In the genomic region with DNA sequence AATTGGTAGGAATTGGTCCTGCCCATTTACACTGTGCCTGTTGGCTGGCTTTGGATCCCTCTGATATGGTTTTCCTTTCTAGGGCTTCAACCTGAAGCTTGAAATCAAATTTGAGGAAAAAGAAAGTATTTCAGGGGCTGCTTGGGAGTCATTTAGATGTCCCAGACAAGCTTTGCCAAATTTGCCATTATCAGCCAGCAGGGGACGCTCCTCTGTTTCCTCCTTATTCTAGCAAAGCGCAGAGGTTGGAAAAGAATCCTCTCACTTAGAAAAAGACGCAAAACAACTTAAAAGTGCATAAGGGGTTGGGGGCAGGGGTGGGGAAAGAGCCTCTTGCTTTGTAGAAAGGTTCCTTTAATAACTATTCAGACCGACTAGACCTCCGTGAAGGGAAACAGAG, we compare ENCODE assay signal across 2 cellular contexts.
TF ChIP-seq lines count a peak whose summit lies in the region.

No MANE protein-coding gene starts in this region.

TF ChIP-seq in HepG2, 621 proteins besides CTCF, POLR2A, EP300 and RAD21:
- TF ChIP-seq, protein P1, sequence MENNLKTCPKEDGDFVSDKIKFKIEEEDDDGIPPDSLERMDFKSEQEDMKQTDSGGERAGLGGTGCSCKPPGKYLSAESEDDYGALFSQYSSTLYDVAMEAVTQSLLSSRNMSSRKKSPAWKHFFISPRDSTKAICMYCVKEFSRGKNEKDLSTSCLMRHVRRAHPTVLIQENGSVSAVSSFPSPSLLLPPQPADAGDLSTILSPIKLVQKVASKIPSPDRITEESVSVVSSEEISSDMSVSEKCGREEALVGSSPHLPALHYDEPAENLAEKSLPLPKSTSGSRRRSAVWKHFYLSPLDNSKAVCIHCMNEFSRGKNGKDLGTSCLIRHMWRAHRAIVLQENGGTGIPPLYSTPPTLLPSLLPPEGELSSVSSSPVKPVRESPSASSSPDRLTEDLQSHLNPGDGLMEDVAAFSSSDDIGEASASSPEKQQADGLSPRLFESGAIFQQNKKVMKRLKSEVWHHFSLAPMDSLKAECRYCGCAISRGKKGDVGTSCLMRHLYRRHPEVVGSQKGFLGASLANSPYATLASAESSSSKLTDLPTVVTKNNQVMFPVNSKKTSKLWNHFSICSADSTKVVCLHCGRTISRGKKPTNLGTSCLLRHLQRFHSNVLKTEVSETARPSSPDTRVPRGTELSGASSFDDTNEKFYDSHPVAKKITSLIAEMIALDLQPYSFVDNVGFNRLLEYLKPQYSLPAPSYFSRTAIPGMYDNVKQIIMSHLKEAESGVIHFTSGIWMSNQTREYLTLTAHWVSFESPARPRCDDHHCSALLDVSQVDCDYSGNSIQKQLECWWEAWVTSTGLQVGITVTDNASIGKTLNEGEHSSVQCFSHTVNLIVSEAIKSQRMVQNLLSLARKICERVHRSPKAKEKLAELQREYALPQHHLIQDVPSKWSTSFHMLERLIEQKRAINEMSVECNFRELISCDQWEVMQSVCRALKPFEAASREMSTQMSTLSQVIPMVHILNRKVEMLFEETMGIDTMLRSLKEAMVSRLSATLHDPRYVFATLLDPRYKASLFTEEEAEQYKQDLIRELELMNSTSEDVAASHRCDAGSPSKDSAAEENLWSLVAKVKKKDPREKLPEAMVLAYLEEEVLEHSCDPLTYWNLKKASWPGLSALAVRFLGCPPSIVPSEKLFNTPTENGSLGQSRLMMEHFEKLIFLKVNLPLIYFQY (CRISPR knock-in tag; IDR thresholded peaks at IDR 0.05; ENCODE audit: borderline replicate concordance) = no peak
- TF ChIP-seq ZNF354B (CRISPR knock-in tag; IDR thresholded peaks at IDR 0.05) (no peak), KDM1A (CRISPR knock-in tag; IDR thresholded peaks at IDR 0.05) (no peak), ZMYM2 (CRISPR knock-in tag; IDR thresholded peaks at IDR 0.05) (no peak), ZFP82 (CRISPR knock-in tag; IDR thresholded peaks at IDR 0.05; ENCODE audit: borderline replicate concordance) (no peak)
- TF ChIP-seq, protein P2, sequence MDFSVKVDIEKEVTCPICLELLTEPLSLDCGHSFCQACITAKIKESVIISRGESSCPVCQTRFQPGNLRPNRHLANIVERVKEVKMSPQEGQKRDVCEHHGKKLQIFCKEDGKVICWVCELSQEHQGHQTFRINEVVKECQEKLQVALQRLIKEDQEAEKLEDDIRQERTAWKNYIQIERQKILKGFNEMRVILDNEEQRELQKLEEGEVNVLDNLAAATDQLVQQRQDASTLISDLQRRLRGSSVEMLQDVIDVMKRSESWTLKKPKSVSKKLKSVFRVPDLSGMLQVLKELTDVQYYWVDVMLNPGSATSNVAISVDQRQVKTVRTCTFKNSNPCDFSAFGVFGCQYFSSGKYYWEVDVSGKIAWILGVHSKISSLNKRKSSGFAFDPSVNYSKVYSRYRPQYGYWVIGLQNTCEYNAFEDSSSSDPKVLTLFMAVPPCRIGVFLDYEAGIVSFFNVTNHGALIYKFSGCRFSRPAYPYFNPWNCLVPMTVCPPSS (IDR thresholded peaks at IDR 0.05) = no peak
- TF ChIP-seq, protein P3, sequence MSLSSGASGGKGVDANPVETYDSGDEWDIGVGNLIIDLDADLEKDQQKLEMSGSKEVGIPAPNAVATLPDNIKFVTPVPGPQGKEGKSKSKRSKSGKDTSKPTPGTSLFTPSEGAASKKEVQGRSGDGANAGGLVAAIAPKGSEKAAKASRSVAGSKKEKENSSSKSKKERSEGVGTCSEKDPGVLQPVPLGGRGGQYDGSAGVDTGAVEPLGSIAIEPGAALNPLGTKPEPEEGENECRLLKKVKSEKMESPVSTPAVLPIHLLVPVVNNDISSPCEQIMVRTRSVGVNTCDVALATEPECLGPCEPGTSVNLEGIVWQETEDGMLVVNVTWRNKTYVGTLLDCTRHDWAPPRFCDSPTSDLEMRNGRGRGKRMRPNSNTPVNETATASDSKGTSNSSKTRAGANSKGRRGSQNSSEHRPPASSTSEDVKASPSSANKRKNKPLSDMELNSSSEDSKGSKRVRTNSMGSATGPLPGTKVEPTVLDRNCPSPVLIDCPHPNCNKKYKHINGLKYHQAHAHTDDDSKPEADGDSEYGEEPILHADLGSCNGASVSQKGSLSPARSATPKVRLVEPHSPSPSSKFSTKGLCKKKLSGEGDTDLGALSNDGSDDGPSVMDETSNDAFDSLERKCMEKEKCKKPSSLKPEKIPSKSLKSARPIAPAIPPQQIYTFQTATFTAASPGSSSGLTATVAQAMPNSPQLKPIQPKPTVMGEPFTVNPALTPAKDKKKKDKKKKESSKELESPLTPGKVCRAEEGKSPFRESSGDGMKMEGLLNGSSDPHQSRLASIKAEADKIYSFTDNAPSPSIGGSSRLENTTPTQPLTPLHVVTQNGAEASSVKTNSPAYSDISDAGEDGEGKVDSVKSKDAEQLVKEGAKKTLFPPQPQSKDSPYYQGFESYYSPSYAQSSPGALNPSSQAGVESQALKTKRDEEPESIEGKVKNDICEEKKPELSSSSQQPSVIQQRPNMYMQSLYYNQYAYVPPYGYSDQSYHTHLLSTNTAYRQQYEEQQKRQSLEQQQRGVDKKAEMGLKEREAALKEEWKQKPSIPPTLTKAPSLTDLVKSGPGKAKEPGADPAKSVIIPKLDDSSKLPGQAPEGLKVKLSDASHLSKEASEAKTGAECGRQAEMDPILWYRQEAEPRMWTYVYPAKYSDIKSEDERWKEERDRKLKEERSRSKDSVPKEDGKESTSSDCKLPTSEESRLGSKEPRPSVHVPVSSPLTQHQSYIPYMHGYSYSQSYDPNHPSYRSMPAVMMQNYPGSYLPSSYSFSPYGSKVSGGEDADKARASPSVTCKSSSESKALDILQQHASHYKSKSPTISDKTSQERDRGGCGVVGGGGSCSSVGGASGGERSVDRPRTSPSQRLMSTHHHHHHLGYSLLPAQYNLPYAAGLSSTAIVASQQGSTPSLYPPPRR (CRISPR knock-in tag; IDR thresholded peaks at IDR 0.05; ENCODE audit: borderline replicate concordance) = no peak

TF ChIP-seq in H1, 55 proteins besides CTCF, POLR2A, EP300 and RAD21:
- TF ChIP-seq NANOG (IDR thresholded peaks at IDR 0.05; ENCODE audit: insufficient read depth, low read depth, low read length, poor library complexity, severe bottlenecking) (no peak), SP1 (IDR thresholded peaks at IDR 0.05; ENCODE audit: low read depth, low read length) (no peak)
- TF ChIP-seq, protein P4, sequence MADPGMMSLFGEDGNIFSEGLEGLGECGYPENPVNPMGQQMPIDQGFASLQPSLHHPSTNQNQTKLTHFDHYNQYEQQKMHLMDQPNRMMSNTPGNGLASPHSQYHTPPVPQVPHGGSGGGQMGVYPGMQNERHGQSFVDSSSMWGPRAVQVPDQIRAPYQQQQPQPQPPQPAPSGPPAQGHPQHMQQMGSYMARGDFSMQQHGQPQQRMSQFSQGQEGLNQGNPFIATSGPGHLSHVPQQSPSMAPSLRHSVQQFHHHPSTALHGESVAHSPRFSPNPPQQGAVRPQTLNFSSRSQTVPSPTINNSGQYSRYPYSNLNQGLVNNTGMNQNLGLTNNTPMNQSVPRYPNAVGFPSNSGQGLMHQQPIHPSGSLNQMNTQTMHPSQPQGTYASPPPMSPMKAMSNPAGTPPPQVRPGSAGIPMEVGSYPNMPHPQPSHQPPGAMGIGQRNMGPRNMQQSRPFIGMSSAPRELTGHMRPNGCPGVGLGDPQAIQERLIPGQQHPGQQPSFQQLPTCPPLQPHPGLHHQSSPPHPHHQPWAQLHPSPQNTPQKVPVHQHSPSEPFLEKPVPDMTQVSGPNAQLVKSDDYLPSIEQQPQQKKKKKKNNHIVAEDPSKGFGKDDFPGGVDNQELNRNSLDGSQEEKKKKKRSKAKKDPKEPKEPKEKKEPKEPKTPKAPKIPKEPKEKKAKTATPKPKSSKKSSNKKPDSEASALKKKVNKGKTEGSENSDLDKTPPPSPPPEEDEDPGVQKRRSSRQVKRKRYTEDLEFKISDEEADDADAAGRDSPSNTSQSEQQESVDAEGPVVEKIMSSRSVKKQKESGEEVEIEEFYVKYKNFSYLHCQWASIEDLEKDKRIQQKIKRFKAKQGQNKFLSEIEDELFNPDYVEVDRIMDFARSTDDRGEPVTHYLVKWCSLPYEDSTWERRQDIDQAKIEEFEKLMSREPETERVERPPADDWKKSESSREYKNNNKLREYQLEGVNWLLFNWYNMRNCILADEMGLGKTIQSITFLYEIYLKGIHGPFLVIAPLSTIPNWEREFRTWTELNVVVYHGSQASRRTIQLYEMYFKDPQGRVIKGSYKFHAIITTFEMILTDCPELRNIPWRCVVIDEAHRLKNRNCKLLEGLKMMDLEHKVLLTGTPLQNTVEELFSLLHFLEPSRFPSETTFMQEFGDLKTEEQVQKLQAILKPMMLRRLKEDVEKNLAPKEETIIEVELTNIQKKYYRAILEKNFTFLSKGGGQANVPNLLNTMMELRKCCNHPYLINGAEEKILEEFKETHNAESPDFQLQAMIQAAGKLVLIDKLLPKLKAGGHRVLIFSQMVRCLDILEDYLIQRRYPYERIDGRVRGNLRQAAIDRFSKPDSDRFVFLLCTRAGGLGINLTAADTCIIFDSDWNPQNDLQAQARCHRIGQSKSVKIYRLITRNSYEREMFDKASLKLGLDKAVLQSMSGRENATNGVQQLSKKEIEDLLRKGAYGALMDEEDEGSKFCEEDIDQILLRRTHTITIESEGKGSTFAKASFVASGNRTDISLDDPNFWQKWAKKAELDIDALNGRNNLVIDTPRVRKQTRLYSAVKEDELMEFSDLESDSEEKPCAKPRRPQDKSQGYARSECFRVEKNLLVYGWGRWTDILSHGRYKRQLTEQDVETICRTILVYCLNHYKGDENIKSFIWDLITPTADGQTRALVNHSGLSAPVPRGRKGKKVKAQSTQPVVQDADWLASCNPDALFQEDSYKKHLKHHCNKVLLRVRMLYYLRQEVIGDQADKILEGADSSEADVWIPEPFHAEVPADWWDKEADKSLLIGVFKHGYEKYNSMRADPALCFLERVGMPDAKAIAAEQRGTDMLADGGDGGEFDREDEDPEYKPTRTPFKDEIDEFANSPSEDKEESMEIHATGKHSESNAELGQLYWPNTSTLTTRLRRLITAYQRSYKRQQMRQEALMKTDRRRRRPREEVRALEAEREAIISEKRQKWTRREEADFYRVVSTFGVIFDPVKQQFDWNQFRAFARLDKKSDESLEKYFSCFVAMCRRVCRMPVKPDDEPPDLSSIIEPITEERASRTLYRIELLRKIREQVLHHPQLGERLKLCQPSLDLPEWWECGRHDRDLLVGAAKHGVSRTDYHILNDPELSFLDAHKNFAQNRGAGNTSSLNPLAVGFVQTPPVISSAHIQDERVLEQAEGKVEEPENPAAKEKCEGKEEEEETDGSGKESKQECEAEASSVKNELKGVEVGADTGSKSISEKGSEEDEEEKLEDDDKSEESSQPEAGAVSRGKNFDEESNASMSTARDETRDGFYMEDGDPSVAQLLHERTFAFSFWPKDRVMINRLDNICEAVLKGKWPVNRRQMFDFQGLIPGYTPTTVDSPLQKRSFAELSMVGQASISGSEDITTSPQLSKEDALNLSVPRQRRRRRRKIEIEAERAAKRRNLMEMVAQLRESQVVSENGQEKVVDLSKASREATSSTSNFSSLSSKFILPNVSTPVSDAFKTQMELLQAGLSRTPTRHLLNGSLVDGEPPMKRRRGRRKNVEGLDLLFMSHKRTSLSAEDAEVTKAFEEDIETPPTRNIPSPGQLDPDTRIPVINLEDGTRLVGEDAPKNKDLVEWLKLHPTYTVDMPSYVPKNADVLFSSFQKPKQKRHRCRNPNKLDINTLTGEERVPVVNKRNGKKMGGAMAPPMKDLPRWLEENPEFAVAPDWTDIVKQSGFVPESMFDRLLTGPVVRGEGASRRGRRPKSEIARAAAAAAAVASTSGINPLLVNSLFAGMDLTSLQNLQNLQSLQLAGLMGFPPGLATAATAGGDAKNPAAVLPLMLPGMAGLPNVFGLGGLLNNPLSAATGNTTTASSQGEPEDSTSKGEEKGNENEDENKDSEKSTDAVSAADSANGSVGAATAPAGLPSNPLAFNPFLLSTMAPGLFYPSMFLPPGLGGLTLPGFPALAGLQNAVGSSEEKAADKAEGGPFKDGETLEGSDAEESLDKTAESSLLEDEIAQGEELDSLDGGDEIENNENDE (IDR thresholded peaks at IDR 0.05; ENCODE audit: insufficient replicate concordance, low read length) = no peak
